Comparison of ENCODE assay signal across 21 cellular contexts in the genomic region with DNA sequence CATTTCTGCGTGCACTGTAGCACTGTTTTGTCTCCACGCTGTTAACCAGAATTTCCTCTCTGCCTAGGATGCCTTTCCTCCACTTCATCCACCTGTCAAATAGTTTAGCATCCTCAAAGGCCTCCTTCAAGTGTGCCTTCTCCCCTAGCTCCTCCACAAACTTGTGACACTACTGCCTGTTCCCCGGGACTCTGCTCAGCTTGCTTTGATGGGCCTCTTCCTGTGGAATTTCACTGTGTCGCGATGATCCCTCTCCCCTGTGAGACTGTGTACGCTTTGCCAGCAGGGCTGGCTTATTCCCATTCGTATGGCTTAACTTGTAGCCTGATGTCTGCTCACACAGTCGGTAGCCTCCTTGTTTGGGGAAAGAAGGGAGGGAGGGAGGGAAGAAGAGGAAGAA.
DNase-seq lines count a peak whose midpoint lies in the region; ATAC-seq, FAIRE-seq and TF ChIP-seq lines count a peak whose summit lies in the region.
"Had no signal": no experiment of that assay in that cellular context is flagged by ENCODE, and none has a peak within 500 bp of the region (broad histone marks: within the 10 kb centered on the region; RNA-seq: fewer than 3 reads in every experiment).

No MANE protein-coding gene starts in this region.

- H3K4me2 ChIP-seq in mesendoderm (ENCODE audit: low read length), result no peak overlapping the region

- no peak overlapping the region for H3K23ac ChIP-seq in mesendoderm (ENCODE audit: low read length)

- peaks cover 9% of the 10 kb centered on the region for H3K4me1 Mint-ChIP-seq in activated CD4-positive, alpha-beta T cell treated with anti-CD3 and anti-CD28 coated beads, Interleukin-2, amount 10 ng/mL, durations not matched to agents 7 days and 5 days
- H3K4me1 Mint-ChIP-seq: CD14-positive monocyte had no signal

- H3K9me3 Mint-ChIP-seq in activated CD4-positive, alpha-beta T cell treated with anti-CD3 and anti-CD28 coated beads, Interleukin-2, amount 10 ng/mL, durations not matched to agents 7 days and 5 days, result peaks cover 2% of the 10 kb centered on the region
- H3K9me3 Mint-ChIP-seq: CD8-positive, alpha-beta T cell had no signal

- no peaks in the 10 kb centered on the region for H3K36me3 Mint-ChIP-seq in activated CD4-positive, alpha-beta T cell treated with anti-CD3 and anti-CD28 coated beads, Interleukin-2, amount 10 ng/mL, durations not matched to agents 7 days and 5 days (ENCODE audit: low read depth)
- H3K36me3 Mint-ChIP-seq: CD14-positive monocyte; CD8-positive, alpha-beta T cell had no signal

- CTCF ChIA-PET in activated CD4-positive, alpha-beta T cell treated with anti-CD3 and anti-CD28 coated beads, Interleukin-2, amount 10 ng/mL, durations not matched to agents 7 days and 5 days (lab: Charles Lee), result no interaction called here

- DNase-seq in activated CD4-positive, alpha-beta T cell treated with anti-CD3 and anti-CD28 coated beads, Interleukin-2, amount 10 ng/mL, durations not matched to agents 7 days and 5 days, result no peak
- no peak for DNase-seq in activated CD4-positive, alpha-beta T cell treated with anti-CD3 and anti-CD28 coated beads for 48 hours
- DNase-seq in bronchial epithelial cell (ENCODE audit: low read depth) (no peak), mesendoderm (peak; percentile 1), NCI-H446 treated with DMSO at 0.1 percent for 48 hours (lab: John Stamatoyannopoulos, UW) (no peak)
- no peak for DNase-seq in activated CD8-positive, alpha-beta memory T cell treated with anti-CD3 and anti-CD28 coated beads, Interleukin-2, amount 50 U/mL, for 4 hours
- DNase-seq: CD8-positive, alpha-beta T cell; COR-L47; DMS153; DMS79 treated with DMSO at 0.1 percent for 48 hours; EL; KG1 had no signal

- H3K56ac ChIP-seq in mesendoderm (ENCODE audit: low read length), result no peak overlapping the region

- POLR2A ChIA-PET in activated CD4-positive, alpha-beta T cell treated with anti-CD3 and anti-CD28 coated beads, Interleukin-2, amount 10 ng/mL, durations not matched to agents 7 days and 5 days (lab: Charles Lee), result no interaction called here

- H4K8ac ChIP-seq in mesendoderm (ENCODE audit: low read depth, low read length), result no peak overlapping the region

- no peak overlapping the region for H3K27ac ChIP-seq in mesendoderm (ENCODE audit: low read depth, low read length)
- H3K27ac ChIP-seq: 22Rv1 had no signal

- H3K27ac Mint-ChIP-seq in activated CD4-positive, alpha-beta T cell treated with anti-CD3 and anti-CD28 coated beads, Interleukin-2, amount 10 ng/mL, durations not matched to agents 7 days and 5 days, result peak overlapping the region; percentile 43
- H3K27ac Mint-ChIP-seq: CD14-positive monocyte; CD8-positive, alpha-beta T cell; IgD-negative memory B cell had no signal

- ATAC-seq in HG03025 (IDR thresholded peaks at IDR 0.05; ENCODE audit: low FRiP score, unreplicated experiment) (no peak), HG03460 (IDR thresholded peaks at IDR 0.05; ENCODE audit: unreplicated experiment) (no peak)
- ATAC-seq: CD8-positive, alpha-beta T cell; HCT116 had no signal

- H2BK15ac ChIP-seq in mesendoderm (replicated peaks; ENCODE audit: low read depth), result no peak overlapping the region

- peaks cover 17% of the 10 kb centered on the region for H3K27me3 Mint-ChIP-seq in activated CD4-positive, alpha-beta T cell treated with anti-CD3 and anti-CD28 coated beads, Interleukin-2, amount 10 ng/mL, durations not matched to agents 7 days and 5 days

- no peak overlapping the region for H4K5ac ChIP-seq in mesendoderm (ENCODE audit: low read length)

- H3K4me3 Mint-ChIP-seq in activated CD4-positive, alpha-beta T cell treated with anti-CD3 and anti-CD28 coated beads, Interleukin-2, amount 10 ng/mL, durations not matched to agents 7 days and 5 days, result no peak overlapping the region
- H3K4me3 Mint-ChIP-seq: CD14-positive monocyte; CD8-positive, alpha-beta T cell had no signal

- no peak overlapping the region for H2BK120ac ChIP-seq in mesendoderm (ENCODE audit: low read depth, low read length)

- no peak overlapping the region for H2AK5ac ChIP-seq in mesendoderm (ENCODE audit: low read length)

- FAIRE-seq in bronchial epithelial cell (lab: Jason Lieb, UNC), result peak; percentile 32
- FAIRE-seq: D721Med, G401.6, GM12892 had no signal

- H2BK5ac ChIP-seq in mesendoderm (ENCODE audit: low read length), result no peak overlapping the region

- no peak overlapping the region for H3K18ac ChIP-seq in mesendoderm (ENCODE audit: low read length)

- no peaks in the 10 kb centered on the region for H3K79me1 ChIP-seq in mesendoderm (ENCODE audit: low read length)

- no peak overlapping the region for H3K4me3 ChIP-seq in bronchial epithelial cell (ENCODE audit: low read depth, low read length)
- H3K4me3 ChIP-seq in mesendoderm (ENCODE audit: low read length), result no peak overlapping the region

- WGBS in mesendoderm (ENCODE audit: extremely low coverage, insufficient coverage, low lambda C conversion rate), result no CpG with 5 or more reads among the region's 8 CpGs

- no peaks in the 10 kb centered on the region for H3K79me2 ChIP-seq in mesendoderm (ENCODE audit: control insufficient read depth, insufficient read depth, low read length)

- H3K27me3 ChIP-seq in bronchial epithelial cell (ENCODE audit: control insufficient read depth, insufficient read depth, low read length) (peaks cover 4% of the 10 kb centered on the region), mesendoderm (ENCODE audit: insufficient read depth, low read length, poor library complexity) (no peaks in the 10 kb centered on the region)

- no peaks in the 10 kb centered on the region for H3K4me1 ChIP-seq in mesendoderm (ENCODE audit: control insufficient read depth, low read depth, low read length)

- no peak for TF ChIP-seq CTCF in bronchial epithelial cell (IDR thresholded peaks at IDR 0.05; ENCODE audit: insufficient read depth, low read length, severe bottlenecking)

- no peaks in the 10 kb centered on the region for H3K36me3 ChIP-seq in bronchial epithelial cell (ENCODE audit: control insufficient read depth, insufficient read depth, low read length)
- no peaks in the 10 kb centered on the region for H3K36me3 ChIP-seq in mesendoderm (ENCODE audit: control insufficient read depth, insufficient read depth, low read length)

- H3K9ac ChIP-seq in mesendoderm (ENCODE audit: low read length), result no peak overlapping the region

- no peak overlapping the region for H3K4ac ChIP-seq in mesendoderm (ENCODE audit: low read depth, low read length)
